Comparison of ENCODE assay signal across 1 cellular context in genomic region chr12:19451196-19451595, GRCh38.
TF ChIP-seq lines count a peak whose summit lies in the region.

No MANE protein-coding gene starts in this region.

TF ChIP-seq in GM12878, 131 proteins besides CTCF, POLR2A, EP300 and RAD21:
- TF ChIP-seq RB1 (IDR thresholded peaks at IDR 0.05; ENCODE audit: borderline replicate concordance) = no peak
- no peak for TF ChIP-seq FOXK2 (IDR thresholded peaks at IDR 0.05)
- TF ChIP-seq PKNOX1 (IDR thresholded peaks at IDR 0.05) = no peak
- no peak for TF ChIP-seq CBX3 (IDR thresholded peaks at IDR 0.05; ENCODE audit: borderline replicate concordance, low read depth)
- no peak for TF ChIP-seq NRF1 (conservative IDR thresholded peaks at IDR 0.05; ENCODE audit: low read depth, low read length)
- TF ChIP-seq IKZF1 (conservative IDR thresholded peaks at IDR 0.05) = no peak
- TF ChIP-seq TCF7 (IDR thresholded peaks at IDR 0.05; ENCODE audit: borderline replicate concordance) = no peak
- TF ChIP-seq ETV6 (conservative IDR thresholded peaks at IDR 0.05 in 1 of 2, IDR thresholded peaks at IDR 0.05 in 1 of 2; ENCODE audit: borderline replicate concordance in 1 of 2, low read depth in 1 of 2) = no peak
- TF ChIP-seq CREM (IDR thresholded peaks at IDR 0.05; ENCODE audit: low read depth) = no peak
- TF ChIP-seq, protein P1, sequence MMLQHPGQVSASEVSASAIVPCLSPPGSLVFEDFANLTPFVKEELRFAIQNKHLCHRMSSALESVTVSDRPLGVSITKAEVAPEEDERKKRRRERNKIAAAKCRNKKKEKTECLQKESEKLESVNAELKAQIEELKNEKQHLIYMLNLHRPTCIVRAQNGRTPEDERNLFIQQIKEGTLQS (IDR thresholded peaks at IDR 0.05; ENCODE audit: borderline replicate concordance, extremely low read depth, low read depth, low read length) = no peak
- TF ChIP-seq EZH2 (IDR thresholded peaks at IDR 0.05; ENCODE audit: borderline replicate concordance, control insufficient read depth, low read depth, low read length) = no peak
- TF ChIP-seq SIN3A (IDR thresholded peaks at IDR 0.05; ENCODE audit: low read depth, low read length) = no peak
- TF ChIP-seq ZBTB40 (IDR thresholded peaks at IDR 0.05; ENCODE audit: borderline replicate concordance) = no peak
- TF ChIP-seq HCFC1 (IDR thresholded peaks at IDR 0.05; ENCODE audit: low read length) = no peak
